1 cellular context compared by ENCODE assay signal in genomic region chr6:28943557-28944411, GRCh38.
TF ChIP-seq lines count a peak whose summit lies in the region.

No MANE protein-coding gene starts in this region.

TF ChIP-seq in K562, 482 proteins besides CTCF, POLR2A, EP300 and RAD21 (continued from another document and continues in another):
- no peak for TF ChIP-seq ZNF318 (IDR thresholded peaks at IDR 0.05; ENCODE audit: borderline replicate concordance in 1 of 2, low read depth in 1 of 2)
- TF ChIP-seq FOXK1 (CRISPR knock-in tag; IDR thresholded peaks at IDR 0.05; ENCODE audit: borderline replicate concordance) = 0 out of 2 replicates have a peak, but pooled peaks have one; percentile 56
- 0 out of 2 replicates have a peak, but pooled peaks have one; percentile 9 for TF ChIP-seq ZBTB2 (IDR thresholded peaks at IDR 0.05)
- TF ChIP-seq NFRKB (IDR thresholded peaks at IDR 0.05; ENCODE audit: low read depth) = 0 out of 2 replicates have a peak, but pooled peaks have one; percentile 62
- TF ChIP-seq XRCC3 (IDR thresholded peaks at IDR 0.05) = no peak
- no peak for TF ChIP-seq KHSRP (IDR thresholded peaks at IDR 0.05)
- TF ChIP-seq, protein P1, sequence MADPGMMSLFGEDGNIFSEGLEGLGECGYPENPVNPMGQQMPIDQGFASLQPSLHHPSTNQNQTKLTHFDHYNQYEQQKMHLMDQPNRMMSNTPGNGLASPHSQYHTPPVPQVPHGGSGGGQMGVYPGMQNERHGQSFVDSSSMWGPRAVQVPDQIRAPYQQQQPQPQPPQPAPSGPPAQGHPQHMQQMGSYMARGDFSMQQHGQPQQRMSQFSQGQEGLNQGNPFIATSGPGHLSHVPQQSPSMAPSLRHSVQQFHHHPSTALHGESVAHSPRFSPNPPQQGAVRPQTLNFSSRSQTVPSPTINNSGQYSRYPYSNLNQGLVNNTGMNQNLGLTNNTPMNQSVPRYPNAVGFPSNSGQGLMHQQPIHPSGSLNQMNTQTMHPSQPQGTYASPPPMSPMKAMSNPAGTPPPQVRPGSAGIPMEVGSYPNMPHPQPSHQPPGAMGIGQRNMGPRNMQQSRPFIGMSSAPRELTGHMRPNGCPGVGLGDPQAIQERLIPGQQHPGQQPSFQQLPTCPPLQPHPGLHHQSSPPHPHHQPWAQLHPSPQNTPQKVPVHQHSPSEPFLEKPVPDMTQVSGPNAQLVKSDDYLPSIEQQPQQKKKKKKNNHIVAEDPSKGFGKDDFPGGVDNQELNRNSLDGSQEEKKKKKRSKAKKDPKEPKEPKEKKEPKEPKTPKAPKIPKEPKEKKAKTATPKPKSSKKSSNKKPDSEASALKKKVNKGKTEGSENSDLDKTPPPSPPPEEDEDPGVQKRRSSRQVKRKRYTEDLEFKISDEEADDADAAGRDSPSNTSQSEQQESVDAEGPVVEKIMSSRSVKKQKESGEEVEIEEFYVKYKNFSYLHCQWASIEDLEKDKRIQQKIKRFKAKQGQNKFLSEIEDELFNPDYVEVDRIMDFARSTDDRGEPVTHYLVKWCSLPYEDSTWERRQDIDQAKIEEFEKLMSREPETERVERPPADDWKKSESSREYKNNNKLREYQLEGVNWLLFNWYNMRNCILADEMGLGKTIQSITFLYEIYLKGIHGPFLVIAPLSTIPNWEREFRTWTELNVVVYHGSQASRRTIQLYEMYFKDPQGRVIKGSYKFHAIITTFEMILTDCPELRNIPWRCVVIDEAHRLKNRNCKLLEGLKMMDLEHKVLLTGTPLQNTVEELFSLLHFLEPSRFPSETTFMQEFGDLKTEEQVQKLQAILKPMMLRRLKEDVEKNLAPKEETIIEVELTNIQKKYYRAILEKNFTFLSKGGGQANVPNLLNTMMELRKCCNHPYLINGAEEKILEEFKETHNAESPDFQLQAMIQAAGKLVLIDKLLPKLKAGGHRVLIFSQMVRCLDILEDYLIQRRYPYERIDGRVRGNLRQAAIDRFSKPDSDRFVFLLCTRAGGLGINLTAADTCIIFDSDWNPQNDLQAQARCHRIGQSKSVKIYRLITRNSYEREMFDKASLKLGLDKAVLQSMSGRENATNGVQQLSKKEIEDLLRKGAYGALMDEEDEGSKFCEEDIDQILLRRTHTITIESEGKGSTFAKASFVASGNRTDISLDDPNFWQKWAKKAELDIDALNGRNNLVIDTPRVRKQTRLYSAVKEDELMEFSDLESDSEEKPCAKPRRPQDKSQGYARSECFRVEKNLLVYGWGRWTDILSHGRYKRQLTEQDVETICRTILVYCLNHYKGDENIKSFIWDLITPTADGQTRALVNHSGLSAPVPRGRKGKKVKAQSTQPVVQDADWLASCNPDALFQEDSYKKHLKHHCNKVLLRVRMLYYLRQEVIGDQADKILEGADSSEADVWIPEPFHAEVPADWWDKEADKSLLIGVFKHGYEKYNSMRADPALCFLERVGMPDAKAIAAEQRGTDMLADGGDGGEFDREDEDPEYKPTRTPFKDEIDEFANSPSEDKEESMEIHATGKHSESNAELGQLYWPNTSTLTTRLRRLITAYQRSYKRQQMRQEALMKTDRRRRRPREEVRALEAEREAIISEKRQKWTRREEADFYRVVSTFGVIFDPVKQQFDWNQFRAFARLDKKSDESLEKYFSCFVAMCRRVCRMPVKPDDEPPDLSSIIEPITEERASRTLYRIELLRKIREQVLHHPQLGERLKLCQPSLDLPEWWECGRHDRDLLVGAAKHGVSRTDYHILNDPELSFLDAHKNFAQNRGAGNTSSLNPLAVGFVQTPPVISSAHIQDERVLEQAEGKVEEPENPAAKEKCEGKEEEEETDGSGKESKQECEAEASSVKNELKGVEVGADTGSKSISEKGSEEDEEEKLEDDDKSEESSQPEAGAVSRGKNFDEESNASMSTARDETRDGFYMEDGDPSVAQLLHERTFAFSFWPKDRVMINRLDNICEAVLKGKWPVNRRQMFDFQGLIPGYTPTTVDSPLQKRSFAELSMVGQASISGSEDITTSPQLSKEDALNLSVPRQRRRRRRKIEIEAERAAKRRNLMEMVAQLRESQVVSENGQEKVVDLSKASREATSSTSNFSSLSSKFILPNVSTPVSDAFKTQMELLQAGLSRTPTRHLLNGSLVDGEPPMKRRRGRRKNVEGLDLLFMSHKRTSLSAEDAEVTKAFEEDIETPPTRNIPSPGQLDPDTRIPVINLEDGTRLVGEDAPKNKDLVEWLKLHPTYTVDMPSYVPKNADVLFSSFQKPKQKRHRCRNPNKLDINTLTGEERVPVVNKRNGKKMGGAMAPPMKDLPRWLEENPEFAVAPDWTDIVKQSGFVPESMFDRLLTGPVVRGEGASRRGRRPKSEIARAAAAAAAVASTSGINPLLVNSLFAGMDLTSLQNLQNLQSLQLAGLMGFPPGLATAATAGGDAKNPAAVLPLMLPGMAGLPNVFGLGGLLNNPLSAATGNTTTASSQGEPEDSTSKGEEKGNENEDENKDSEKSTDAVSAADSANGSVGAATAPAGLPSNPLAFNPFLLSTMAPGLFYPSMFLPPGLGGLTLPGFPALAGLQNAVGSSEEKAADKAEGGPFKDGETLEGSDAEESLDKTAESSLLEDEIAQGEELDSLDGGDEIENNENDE (IDR thresholded peaks at IDR 0.05; ENCODE audit: low read depth, low read length) = no peak
- TF ChIP-seq CC2D1A (IDR thresholded peaks at IDR 0.05) = no peak
- peak; percentile 76 for TF ChIP-seq ZNF764 (CRISPR knock-in tag; IDR thresholded peaks at IDR 0.05; ENCODE audit: low read depth)
- TF ChIP-seq, protein P2, sequence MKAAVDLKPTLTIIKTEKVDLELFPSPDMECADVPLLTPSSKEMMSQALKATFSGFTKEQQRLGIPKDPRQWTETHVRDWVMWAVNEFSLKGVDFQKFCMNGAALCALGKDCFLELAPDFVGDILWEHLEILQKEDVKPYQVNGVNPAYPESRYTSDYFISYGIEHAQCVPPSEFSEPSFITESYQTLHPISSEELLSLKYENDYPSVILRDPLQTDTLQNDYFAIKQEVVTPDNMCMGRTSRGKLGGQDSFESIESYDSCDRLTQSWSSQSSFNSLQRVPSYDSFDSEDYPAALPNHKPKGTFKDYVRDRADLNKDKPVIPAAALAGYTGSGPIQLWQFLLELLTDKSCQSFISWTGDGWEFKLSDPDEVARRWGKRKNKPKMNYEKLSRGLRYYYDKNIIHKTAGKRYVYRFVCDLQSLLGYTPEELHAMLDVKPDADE (conservative IDR thresholded peaks at IDR 0.05; ENCODE audit: control insufficient read depth, low read depth, low read length) = peak; percentile 83; the same call in 1 of the 2 replicates
- no peak for TF ChIP-seq ZNF57 (CRISPR knock-in tag; IDR thresholded peaks at IDR 0.05)
- peak; percentile 44; the same call in 1 of the 2 replicates for TF ChIP-seq TCF7 (IDR thresholded peaks at IDR 0.05; ENCODE audit: borderline replicate concordance)
- no peak for TF ChIP-seq BMI1 (IDR thresholded peaks at IDR 0.05; ENCODE audit: low read length)
- TF ChIP-seq HNRNPUL1 (IDR thresholded peaks at IDR 0.05; ENCODE audit: low read length) = no peak
- TF ChIP-seq MTA1 (IDR thresholded peaks at IDR 0.05; ENCODE audit: borderline replicate concordance) = 0 out of 2 replicates have a peak, but pooled peaks have one; percentile 6
- TF ChIP-seq ZNF75A (CRISPR knock-in tag; IDR thresholded peaks at IDR 0.05) = no peak
- no peak for TF ChIP-seq NFE2L1 (tag; IDR thresholded peaks at IDR 0.05; ENCODE audit: borderline replicate concordance, low read depth)
- TF ChIP-seq, protein P3, sequence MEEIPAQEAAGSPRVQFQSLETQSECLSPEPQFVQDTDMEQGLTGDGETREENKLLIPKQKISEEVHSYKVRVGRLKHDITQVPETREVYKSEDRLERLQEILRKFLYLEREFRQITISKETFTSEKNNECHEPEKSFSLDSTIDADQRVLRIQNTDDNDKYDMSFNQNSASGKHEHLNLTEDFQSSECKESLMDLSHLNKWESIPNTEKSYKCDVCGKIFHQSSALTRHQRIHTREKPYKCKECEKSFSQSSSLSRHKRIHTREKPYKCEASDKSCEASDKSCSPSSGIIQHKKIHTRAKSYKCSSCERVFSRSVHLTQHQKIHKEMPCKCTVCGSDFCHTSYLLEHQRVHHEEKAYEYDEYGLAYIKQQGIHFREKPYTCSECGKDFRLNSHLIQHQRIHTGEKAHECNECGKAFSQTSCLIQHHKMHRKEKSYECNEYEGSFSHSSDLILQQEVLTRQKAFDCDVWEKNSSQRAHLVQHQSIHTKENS (CRISPR knock-in tag; IDR thresholded peaks at IDR 0.05) = no peak
- peak; percentile 64; the same call in 1 of the 2 replicates for TF ChIP-seq GABPB1 (CRISPR knock-in tag; IDR thresholded peaks at IDR 0.05)
- TF ChIP-seq, protein P4, sequence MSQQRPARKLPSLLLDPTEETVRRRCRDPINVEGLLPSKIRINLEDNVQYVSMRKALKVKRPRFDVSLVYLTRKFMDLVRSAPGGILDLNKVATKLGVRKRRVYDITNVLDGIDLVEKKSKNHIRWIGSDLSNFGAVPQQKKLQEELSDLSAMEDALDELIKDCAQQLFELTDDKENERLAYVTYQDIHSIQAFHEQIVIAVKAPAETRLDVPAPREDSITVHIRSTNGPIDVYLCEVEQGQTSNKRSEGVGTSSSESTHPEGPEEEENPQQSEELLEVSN (IDR thresholded peaks at IDR 0.05; ENCODE audit: borderline replicate concordance in 1 of 2, extremely low read depth in 1 of 2, insufficient read depth in 1 of 2, insufficient read length in 1 of 2, low read depth in 1 of 2, low read length in 1 of 2, poor library complexity in 1 of 2, severe bottlenecking in 1 of 2) = peak in 1 of 2 experiments; percentile 28
- no peak for TF ChIP-seq ZNF274 (IDR thresholded peaks at IDR 0.05; ENCODE audit: borderline replicate concordance, low read depth, low read length)
- TF ChIP-seq MLX (CRISPR knock-in tag; conservative IDR thresholded peaks at IDR 0.05) = no peak
- TF ChIP-seq, protein P5, sequence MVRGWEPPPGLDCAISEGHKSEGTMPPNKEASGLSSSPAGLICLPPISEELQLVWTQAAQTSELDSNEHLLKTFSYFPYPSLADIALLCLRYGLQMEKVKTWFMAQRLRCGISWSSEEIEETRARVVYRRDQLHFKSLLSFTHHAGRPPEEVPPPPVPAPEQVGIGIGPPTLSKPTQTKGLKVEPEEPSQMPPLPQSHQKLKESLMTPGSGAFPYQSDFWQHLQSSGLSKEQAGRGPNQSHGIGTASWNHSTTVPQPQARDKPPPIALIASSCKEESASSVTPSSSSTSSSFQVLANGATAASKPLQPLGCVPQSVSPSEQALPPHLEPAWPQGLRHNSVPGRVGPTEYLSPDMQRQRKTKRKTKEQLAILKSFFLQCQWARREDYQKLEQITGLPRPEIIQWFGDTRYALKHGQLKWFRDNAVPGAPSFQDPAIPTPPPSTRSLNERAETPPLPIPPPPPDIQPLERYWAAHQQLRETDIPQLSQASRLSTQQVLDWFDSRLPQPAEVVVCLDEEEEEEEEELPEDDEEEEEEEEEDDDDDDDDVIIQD (CRISPR knock-in tag; IDR thresholded peaks at IDR 0.05) = 0 out of 2 replicates have a peak, but pooled peaks have one; percentile 14
